In genomic region chr17:18859256-18859655, GRCh38 we compare ENCODE assay signal across 8 cellular contexts. TPM values are rescaled to one million over a fixed set of nuclear protein-coding genes. Genes with fewer than 3 reads are reported as not detected.
A peak's percentile ranks its signal among the peaks of the same experiment; 100 is the strongest.
DNase-seq lines count a peak whose midpoint lies in the region; ATAC-seq and TF ChIP-seq lines count a peak whose summit lies in the region.

No MANE protein-coding gene starts in this region.

- no peaks in the 10 kb centered on the region for H3K36me3 ChIP-seq in spleen

- TF ChIP-seq POLR2A in spleen (IDR thresholded peaks at IDR 0.05): no peak

- H3K36me3 Mint-ChIP-seq in activated naive CD4-positive, alpha-beta T cell treated with anti-CD3 and anti-CD28 coated beads for 36 hours (ENCODE audit: low read depth): no peaks in the 10 kb centered on the region
- peaks cover 8% of the 10 kb centered on the region for H3K36me3 Mint-ChIP-seq in activated B cell treated with CpG ODN at 0.5 μM for 24 hours (ENCODE audit: low read depth)

- TF ChIP-seq CTCF in activated B cell treated with CpG ODN at 0.5 μM for 24 hours (IDR thresholded peaks at IDR 0.05): no peak
- TF ChIP-seq CTCF in spleen (IDR thresholded peaks at IDR 0.05 in 8 of 11, conservative IDR thresholded peaks at IDR 0.05 in 3 of 11): no peak

- H3K27me3 ChIP-seq in right cardiac atrium (ENCODE audit: control insufficient read depth, insufficient read depth) (no peaks in the 10 kb centered on the region), spleen (replicated peaks in 1 of 7) (no peaks in the 10 kb centered on the region)

- no peak overlapping the region for H3K27ac Mint-ChIP-seq in activated naive CD4-positive, alpha-beta T cell treated with anti-CD3 and anti-CD28 coated beads for 36 hours
- H3K27ac Mint-ChIP-seq in activated B cell treated with CpG ODN at 0.5 μM for 24 hours: peak overlapping the region; percentile 88

- CTCF ChIA-PET in activated naive CD4-positive, alpha-beta T cell treated with anti-CD3 and anti-CD28 coated beads for 36 hours (lab: Charles Lee): interaction anchor here (1.4 to 3.2 kb wide), 2 partner anchors 96 to 101 kb away, joined by 3 to 12 read pairs; no protein-coding TSS in a partner anchor
- CTCF ChIA-PET in activated B cell treated with CpG ODN at 0.5 μM for 24 hours (lab: Charles Lee): interaction anchor here (1.0 kb wide), 1 partner anchor 37 kb away, joined by 3 read pairs; no protein-coding TSS in a partner anchor

- DNase-seq in activated naive CD4-positive, alpha-beta T cell treated with anti-CD3 and anti-CD28 coated beads for 36 hours: no peak
- DNase-seq in activated naive CD4-positive, alpha-beta T cell (lab: John Stamatoyannopoulos, UW): no peak
- DNase-seq in activated B cell treated with CpG ODN at 0.5 μM for 24 hours (no peak), right cardiac atrium (no peak), spleen (no peak), inferior parietal cortex (ENCODE audit: extremely low spot score) (no peak)

- intact Hi-C loops in activated naive CD4-positive, alpha-beta T cell treated with anti-CD3 and anti-CD28 coated beads for 36 hours (cut with micrococcal nuclease): no loop called here
- intact Hi-C loops in activated B cell treated with CpG ODN at 0.5 μM for 24 hours (cut with micrococcal nuclease): no loop called here
- intact Hi-C loops in right cardiac atrium (cut with DNase I): no loop called here
- intact Hi-C loops in spleen (cut with DNase I; ENCODE audit: low total_unique reads): no loop called here

- H3K4me3 ChIP-seq in right cardiac atrium (ENCODE audit: low read length) (peak overlapping the region; percentile 98), spleen (peak overlapping the region in 5 of 8 donors; percentile 81 to 93 (median 86))

- H3K4me1 ChIP-seq in right cardiac atrium (ENCODE audit: control insufficient read depth, insufficient read depth, low read length) (no peaks in the 10 kb centered on the region), spleen (peaks cover 0 to 74% (median 53%) of the 10 kb centered on the region in 6 donors)

- ATAC-seq in activated B cell treated with CpG ODN at 0.5 μM for 24 hours (ENCODE audit: low read depth) (no peak), right cardiac atrium (no peak), HG03457 (IDR thresholded peaks at IDR 0.05; ENCODE audit: unreplicated experiment) (no peak), GM21526 (IDR thresholded peaks at IDR 0.05; ENCODE audit: low FRiP score, unreplicated experiment) (no peak)

- POLR2A ChIA-PET in activated B cell treated with CpG ODN at 0.5 μM for 24 hours (lab: Charles Lee): interaction anchor here (0.8 to 1.4 kb wide), 3 partner anchors 40 to 101 kb away, joined by 3 to 5 read pairs (median 3); no protein-coding TSS in a partner anchor

- WGBS in right cardiac atrium: 34% methylated on average over 4 of the region's 4 CpGs
- whole genome bisulfite sequencing in spleen, 5 donors: 50 to 62% (median 58%) methylated on average over 4 of the region's 4 CpGs

- H3K27ac ChIP-seq in right cardiac atrium (ENCODE audit: low read length): no peak overlapping the region
- H3K27ac ChIP-seq in spleen: peak overlapping the region in 4 of 8 donors; percentile 27 to 97 (median 96)

- H3K4me3 Mint-ChIP-seq in activated naive CD4-positive, alpha-beta T cell treated with anti-CD3 and anti-CD28 coated beads for 36 hours: peak overlapping the region; percentile 86
- H3K4me3 Mint-ChIP-seq in activated B cell treated with CpG ODN at 0.5 μM for 24 hours: peak overlapping the region; percentile 91

- no peaks in the 10 kb centered on the region for H3K27me3 Mint-ChIP-seq in activated naive CD4-positive, alpha-beta T cell treated with anti-CD3 and anti-CD28 coated beads for 36 hours (ENCODE audit: low read depth)
- H3K27me3 Mint-ChIP-seq in activated B cell treated with CpG ODN at 0.5 μM for 24 hours: no peaks in the 10 kb centered on the region

- H3K9me3 ChIP-seq in right cardiac atrium (ENCODE audit: control insufficient read depth, low read length) (no peaks in the 10 kb centered on the region), spleen (no peaks in the 10 kb centered on the region)

- H3K9me3 Mint-ChIP-seq in activated naive CD4-positive, alpha-beta T cell treated with anti-CD3 and anti-CD28 coated beads for 36 hours: no peaks in the 10 kb centered on the region
- no peaks in the 10 kb centered on the region for H3K9me3 Mint-ChIP-seq in activated B cell treated with CpG ODN at 0.5 μM for 24 hours

- peaks cover 57% of the 10 kb centered on the region for H3K4me1 Mint-ChIP-seq in activated naive CD4-positive, alpha-beta T cell treated with anti-CD3 and anti-CD28 coated beads for 36 hours (ENCODE audit: low read depth)
- H3K4me1 Mint-ChIP-seq in activated B cell treated with CpG ODN at 0.5 μM for 24 hours: peaks cover 56% of the 10 kb centered on the region

RNA-seq across cellular contexts. Expression of gene PRPSAP2, which starts 1.3 kb away (rescaled TPM):
- total RNA-seq in activated naive CD4-positive, alpha-beta T cell treated with anti-CD3 and anti-CD28 coated beads for 36 hours: 10 to 100 TPM; 31.1 to 33.7 TPM
- total RNA-seq in activated B cell treated with CpG ODN at 0.5 μM for 24 hours (56.7 and 62.8 TPM in 2 replicates), right cardiac atrium (10 to 100 TPM; 27.0 to 28.4 (median 27.5) TPM), spleen (10 to 100 TPM; 27.5 to 44.8 (median 32.1) TPM)
- polyA plus RNA-seq in right cardiac atrium (20.1 TPM), spleen (10 to 100 TPM; 26.3 to 31.4 (median 27.1) TPM)
